In genomic region chr20:45405566-45406259, GRCh38 we compare ENCODE assay signal across 8 cellular contexts. TPM values are rescaled to one million over a fixed set of nuclear protein-coding genes. Genes with fewer than 3 reads are reported as not detected.
DNase-seq lines count a peak whose midpoint lies in the region; ATAC-seq and TF ChIP-seq lines count a peak whose summit lies in the region.

No MANE protein-coding gene starts in this region.

- POLR2A ChIA-PET in SK-N-SH (lab: Yijun Ruan, JAX) = interaction anchor here (0.6 to 1.1 kb wide), 2 partner anchors 9 to 43 kb away, joined by 3 read pairs; partner anchors contain the start of gene SYS1

- ATAC-seq in esophagus mucosa = peak; percentile 43
- ATAC-seq in HG03045 (IDR thresholded peaks at IDR 0.05; ENCODE audit: unreplicated experiment) = no peak

- no peak overlapping the region for H3K27ac Mint-ChIP-seq in T-helper 1 cell treated with Interleukin-12 subunit alpha and Interleukin-12 subunit beta and Interleukin-4 antibody, amounts not matched to agents 30 μg/mL and 1 μg/mL, for 36 hours
- H3K27ac Mint-ChIP-seq in nephron = no peak overlapping the region

- no peak for TF ChIP-seq EP300 in SK-N-SH (IDR thresholded peaks at IDR 0.05; ENCODE audit: borderline replicate concordance in 1 of 2, low read depth in 1 of 2, low read length in 1 of 2)

- peak overlapping the region; percentile 66 to 76 for H3K4me3 ChIP-seq in SK-N-SH (ENCODE audit: low read depth in 2 of 2, low read length in 1 of 2)

- no peaks in the 10 kb centered on the region for H3K79me2 ChIP-seq in SK-N-SH (ENCODE audit: insufficient read depth)

- H3K27me3 ChIP-seq in SK-N-SH (ENCODE audit: insufficient read depth) = no peaks in the 10 kb centered on the region

- H3F3A ChIP-seq in SK-N-SH (replicated peaks; ENCODE audit: insufficient read depth) = no peaks in the 10 kb centered on the region

- DNase-seq in T-helper 1 cell = no peak
- DNase-seq in SK-N-SH = peak; percentile 75
- DNase-seq in T-helper 9 cell = no peak
- no peak for DNase-seq in islet precursor cell

- no peaks in the 10 kb centered on the region for H3K9me2 ChIP-seq in SK-N-SH

- H3K4me1 Mint-ChIP-seq in T-helper 1 cell treated with Interleukin-12 subunit alpha and Interleukin-12 subunit beta and Interleukin-4 antibody, amounts not matched to agents 30 μg/mL and 1 μg/mL, for 36 hours (ENCODE audit: low read depth) = peaks cover 17% of the 10 kb centered on the region
- no peaks in the 10 kb centered on the region for H3K4me1 Mint-ChIP-seq in nephron

- CTCF ChIA-PET in SK-N-SH (lab: Yijun Ruan, JAX) = interaction anchor here (3.1 to 4.6 kb wide), 3 partner anchors 31 to 44 kb away, joined by 11 to 40 read pairs (median 12); partner anchors contain the start of gene SYS1

- TF ChIP-seq CTCF in SK-N-SH (IDR thresholded peaks at IDR 0.05) (no peak), nephron (IDR thresholded peaks at IDR 0.05; ENCODE audit: unreplicated experiment in 3 of 3) (no peak)

- H2AFZ ChIP-seq in SK-N-SH (ENCODE audit: low read depth) = peak overlapping the region; percentile 72; the same call in 1 of the 2 replicates

- H3K4me1 ChIP-seq in SK-N-SH (ENCODE audit: control insufficient read depth in 1 of 2, insufficient read depth in 2 of 2, low read depth in 1 of 2, low read length in 1 of 2) = peaks cover 0 to 8% of the 10 kb centered on the region in 2 experiments; a peak in 1 of 4 replicates

- 28% methylated on average over 13 of the region's 49 CpGs for WGBS in SK-N-SH (ENCODE audit: low lambda C conversion rate)

- H3K9ac ChIP-seq in SK-N-SH = peak overlapping the region; percentile 57

- H3K36me3 Mint-ChIP-seq in T-helper 1 cell treated with Interleukin-12 subunit alpha and Interleukin-12 subunit beta and Interleukin-4 antibody, amounts not matched to agents 30 μg/mL and 1 μg/mL, for 36 hours (ENCODE audit: low read depth) = peaks cover 19% of the 10 kb centered on the region
- peaks cover 20% of the 10 kb centered on the region for H3K36me3 Mint-ChIP-seq in nephron (ENCODE audit: low read depth)

- peaks cover 4 to 13% of the 10 kb centered on the region in 2 experiments for H3K36me3 ChIP-seq in SK-N-SH (replicated peaks in 1 of 2; ENCODE audit: control insufficient read depth in 1 of 2, insufficient read depth in 2 of 2, low read length in 1 of 2)

- H3K4me2 ChIP-seq in SK-N-SH = peak overlapping the region; percentile 96

- H3K9me3 ChIP-seq in SK-N-SH = no peaks in the 10 kb centered on the region

- H3K4me3 Mint-ChIP-seq in T-helper 1 cell treated with Interleukin-12 subunit alpha and Interleukin-12 subunit beta and Interleukin-4 antibody, amounts not matched to agents 30 μg/mL and 1 μg/mL, for 36 hours = peak overlapping the region; percentile 72
- H3K4me3 Mint-ChIP-seq in nephron = peak overlapping the region; percentile 79 to 86 (median 83)

- no peaks in the 10 kb centered on the region for H4K20me1 ChIP-seq in SK-N-SH (ENCODE audit: insufficient read depth)

- peaks cover 18% of the 10 kb centered on the region for H3K27me3 Mint-ChIP-seq in T-helper 1 cell treated with Interleukin-12 subunit alpha and Interleukin-12 subunit beta and Interleukin-4 antibody, amounts not matched to agents 30 μg/mL and 1 μg/mL, for 36 hours (ENCODE audit: low read depth)
- H3K27me3 Mint-ChIP-seq in nephron (ENCODE audit: low read depth) = peaks cover 66% of the 10 kb centered on the region

- no peak overlapping the region; a peak in 1 of 4 replicates for H3K27ac ChIP-seq in SK-N-SH (ENCODE audit: low read depth in 2 of 2, low read length in 1 of 2)

- H3K9me3 Mint-ChIP-seq in T-helper 1 cell treated with Interleukin-12 subunit alpha and Interleukin-12 subunit beta and Interleukin-4 antibody, amounts not matched to agents 30 μg/mL and 1 μg/mL, for 36 hours = peaks cover 19% of the 10 kb centered on the region
- H3K9me3 Mint-ChIP-seq in nephron = peaks cover 11% of the 10 kb centered on the region

- TF ChIP-seq RAD21 in SK-N-SH (IDR thresholded peaks at IDR 0.05; ENCODE audit: low read length) = no peak

TF ChIP-seq in SK-N-SH, 30 proteins besides CTCF, POLR2A, EP300 and RAD21:
- TF ChIP-seq SIN3A (IDR thresholded peaks at IDR 0.05; ENCODE audit: borderline replicate concordance, low read depth, low read length) (no peak), GABPA (IDR thresholded peaks at IDR 0.05; ENCODE audit: low read depth) (no peak), ELF1 (IDR thresholded peaks at IDR 0.05) (no peak), SMC3 (IDR thresholded peaks at IDR 0.05; ENCODE audit: low read depth, low read length) (no peak), POLR2AphosphoS5 (IDR thresholded peaks at IDR 0.05; ENCODE audit: low read depth, low read length) (no peak), FOXJ3 (CRISPR knock-in tag; IDR thresholded peaks at IDR 0.05) (no peak), JUND (IDR thresholded peaks at IDR 0.05) (no peak), EZH2phosphoT487 (IDR thresholded peaks at IDR 0.05; ENCODE audit: borderline replicate concordance, low read depth) (no peak), REST (IDR thresholded peaks at IDR 0.05; ENCODE audit: low read depth, low read length) (no peak)

RNA-seq across cellular contexts. Expression of gene DBNDD2, which starts 2.4 kb away (rescaled TPM):
- polyA plus RNA-seq in SK-N-SH (2012; rRNA removed) = 22.4 and 24.5 TPM in 2 replicates
- polyA plus RNA-seq in SK-N-SH (2012; cell fraction: cytosol; rRNA removed) = 19.1 and 21.5 TPM in 2 replicates
- polyA plus RNA-seq in SK-N-SH (2012; cell fraction: nucleus; rRNA removed) = 12.6 and 14.5 TPM in 2 replicates
- total RNA-seq in esophagus mucosa = 22.6 TPM

RNA-seq across cellular contexts. Expression of gene PIGT, which starts 10.2 kb away (rescaled TPM):
- polyA plus RNA-seq in SK-N-SH (2012; rRNA removed) = 144 and 149 TPM in 2 replicates
- 76.4 and 109 TPM in 2 replicates for polyA plus RNA-seq in SK-N-SH (2012; cell fraction: cytosol; rRNA removed)
- 87.9 and 103 TPM in 2 replicates for polyA plus RNA-seq in SK-N-SH (2012; cell fraction: nucleus; rRNA removed)
- 43.0 TPM for total RNA-seq in esophagus mucosa

RNA-seq across cellular contexts. Expression of gene TP53TG5, which starts 27.6 kb away (rescaled TPM):
- polyA plus RNA-seq in SK-N-SH (2012; rRNA removed) = not detected in 2 replicates
- polyA plus RNA-seq in SK-N-SH (2012; cell fraction: cytosol; rRNA removed) = 0.01 TPM in 1 of 2 replicates, not detected in the other
- polyA plus RNA-seq in SK-N-SH (2012; cell fraction: nucleus; rRNA removed) = not detected in 2 replicates
- total RNA-seq in esophagus mucosa = 0.36 TPM

RNA-seq across cellular contexts. Expression of gene SYS1, which starts 42.8 kb away (rescaled TPM):
- 26.5 and 26.9 TPM in 2 replicates for polyA plus RNA-seq in SK-N-SH (2012; rRNA removed)
- 14.0 and 16.3 TPM in 2 replicates for polyA plus RNA-seq in SK-N-SH (2012; cell fraction: cytosol; rRNA removed)
- polyA plus RNA-seq in SK-N-SH (2012; cell fraction: nucleus; rRNA removed) = 12.4 and 20.0 TPM in 2 replicates
- total RNA-seq in esophagus mucosa = 13.7 TPM

RNA-seq across cellular contexts. Expression of gene SDC4, which starts 57.5 kb away (rescaled TPM):
- polyA plus RNA-seq in SK-N-SH (2012; rRNA removed) = 131 and 192 TPM in 2 replicates
- polyA plus RNA-seq in SK-N-SH (2012; cell fraction: cytosol; rRNA removed) = 139 and 153 TPM in 2 replicates
- 94.9 and 96.1 TPM in 2 replicates for polyA plus RNA-seq in SK-N-SH (2012; cell fraction: nucleus; rRNA removed)
- total RNA-seq in esophagus mucosa = 99.1 TPM
